Comparison of ENCODE assay signal across 8 cellular contexts in genomic region chr12:107318554-107318803, GRCh38.
DNase-seq lines count a peak whose midpoint lies in the region; TF ChIP-seq lines count a peak whose summit lies in the region.

No MANE protein-coding gene starts in this region.

- H3K4me3 ChIP-seq in A673 (ENCODE audit: low read depth, low read length, poor library complexity, severe bottlenecking) (peak overlapping the region; percentile 61), KMS-11 (IDR thresholded peaks at IDR 0.05; ENCODE audit: insufficient read depth, low read depth, low read length) (no peak overlapping the region), dorsolateral prefrontal cortex (peak overlapping the region in 58 of 59 donors; percentile 31 to 71 (median 53)), mucosa of rectum (ENCODE audit: low read length in 2 of 2) (peak overlapping the region; percentile 45 to 66), OCI-LY7 (ENCODE audit: low read depth, low read length, poor library complexity, severe bottlenecking) (no peak overlapping the region)

- peaks cover 14% of the 10 kb centered on the region for H3K4me1 ChIP-seq in A673 (ENCODE audit: insufficient read depth, low read length, poor library complexity, severe bottlenecking)
- no peaks in the 10 kb centered on the region for H3K4me1 ChIP-seq in KMS-11 (ENCODE audit: low read depth, poor library complexity, severe bottlenecking)
- H3K4me1 ChIP-seq in mucosa of rectum (ENCODE audit: control insufficient read depth in 2 of 2, insufficient read depth in 2 of 2, low read length in 2 of 2) = peaks cover 13 to 19% of the 10 kb centered on the region in 2 donors
- H3K4me1 ChIP-seq in OCI-LY7 (ENCODE audit: insufficient read depth, low read length, poor library complexity, severe bottlenecking) = no peaks in the 10 kb centered on the region

- H2AFZ ChIP-seq in KMS-11 (ENCODE audit: low read depth) (no peak overlapping the region; the same call in 1 of the 2 replicates), OCI-LY7 (ENCODE audit: low read length) (no peak overlapping the region)

- CTCF ChIA-PET in A673 (lab: Charles Lee) = interaction anchor here (0.6 to 1.0 kb wide), 2 partner anchors 84 to 230 kb away, joined by 5 to 6 read pairs; no protein-coding TSS in a partner anchor
- CTCF ChIA-PET in OCI-LY7 (lab: Charles Lee; ENCODE audit: unreplicated experiment) = no interaction called here

- H3K9ac ChIP-seq in KMS-11 (no peak overlapping the region), mucosa of rectum (ENCODE audit: low read depth in 1 of 2, low read length in 2 of 2) (no peak overlapping the region)

- no peaks in the 10 kb centered on the region for H3K36me3 ChIP-seq in A673 (ENCODE audit: insufficient read depth, low read length, poor library complexity, severe bottlenecking)
- H3K36me3 ChIP-seq in KMS-11 (ENCODE audit: insufficient read depth) = no peaks in the 10 kb centered on the region
- H3K36me3 ChIP-seq in mucosa of rectum (ENCODE audit: control insufficient read depth in 2 of 2, insufficient read depth in 2 of 2, low read length in 2 of 2) = no peaks in the 10 kb centered on the region
- H3K36me3 ChIP-seq in OCI-LY7 (ENCODE audit: insufficient read depth, low read length) = no peaks in the 10 kb centered on the region

- intact Hi-C loops in A673 (cut with micrococcal nuclease; ENCODE audit: unreplicated experiment) = loop anchor here (2.0 to 5.0 kb wide), 5 partner anchors 82 to 289 kb away; no protein-coding TSS in a partner anchor
- intact Hi-C loops in dorsolateral prefrontal cortex (cut with DNase I) = no loop called here
- intact Hi-C loops in OCI-LY7 (cut with micrococcal nuclease; ENCODE audit: unreplicated experiment) = no loop called here

- DNase-seq in A673 (ENCODE audit: low spot score) (no peak), dorsolateral prefrontal cortex (peak in 1 of 10 donors; percentile 4), RKO (ENCODE audit: low spot score) (no peak), OCI-LY7 (ENCODE audit: low spot score) (no peak), NCI-H1930 (lab: John Stamatoyannopoulos, UW) (no peak), dedifferentiated amniotic fluid mesenchymal stem cell (ENCODE audit: extremely low spot score) (no peak)

- POLR2A ChIA-PET in A673 (lab: Charles Lee; ENCODE audit: low non-redundant PET) (interaction anchor here (0.6 kb wide), 1 partner anchor 49 kb away, joined by 3 read pairs; no protein-coding TSS in a partner anchor), OCI-LY7 (lab: Charles Lee) (no interaction called here)

- H4K20me1 ChIP-seq in KMS-11 (ENCODE audit: insufficient read depth) (no peaks in the 10 kb centered on the region), OCI-LY7 (ENCODE audit: insufficient read depth, low read length) (no peaks in the 10 kb centered on the region)

- H3K4me2 ChIP-seq in KMS-11 (peak overlapping the region; percentile 13; the same call in 1 of the 2 replicates), OCI-LY7 (ENCODE audit: low read length) (no peak overlapping the region)

- no peaks in the 10 kb centered on the region for H3K9me2 ChIP-seq in OCI-LY7 (ENCODE audit: insufficient read depth, low read length)

- TF ChIP-seq CTCF in A673 (conservative IDR thresholded peaks at IDR 0.05; ENCODE audit: low read depth, low read length) (no peak), KMS-11 (conservative IDR thresholded peaks at IDR 0.05; ENCODE audit: low read depth, low read length) (no peak), dorsolateral prefrontal cortex (IDR thresholded peaks at IDR 0.05 in 54 of 56, conservative IDR thresholded peaks at IDR 0.05 in 2 of 56; ENCODE audit: low read depth in 1 of 56, partially characterized antibody in 56 of 56) (no peak), OCI-LY7 (conservative IDR thresholded peaks at IDR 0.05; ENCODE audit: low read length) (no peak)

- H3K79me2 ChIP-seq in KMS-11 (ENCODE audit: insufficient read depth, low read depth) (no peaks in the 10 kb centered on the region), OCI-LY7 (ENCODE audit: insufficient read depth, low read depth, low read length) (no peaks in the 10 kb centered on the region)

- no TSS peak for BruUV-seq in A673 (replicated peaks; lab: Mats Ljungman, UMichigan)
- no TSS peak for BruUV-seq in OCI-LY7 (replicated peaks; lab: Mats Ljungman, UMichigan)

- H3K27me3 ChIP-seq in A673 (replicated peaks; ENCODE audit: insufficient read depth, low read depth, low read length, poor library complexity) = peaks cover 43% of the 10 kb centered on the region
- no peaks in the 10 kb centered on the region for H3K27me3 ChIP-seq in KMS-11 (ENCODE audit: insufficient read depth, low read depth)
- H3K27me3 ChIP-seq in dorsolateral prefrontal cortex = peaks cover 0 to 92% (median 50%) of the 10 kb centered on the region in 45 donors
- peaks cover 35 to 47% of the 10 kb centered on the region in 2 donors for H3K27me3 ChIP-seq in mucosa of rectum (ENCODE audit: control insufficient read depth in 2 of 2, insufficient read depth in 2 of 2, low read length in 2 of 2)

- H3K9me3 ChIP-seq in A673 (ENCODE audit: low read depth, low read length, poor library complexity, severe bottlenecking) = no peaks in the 10 kb centered on the region
- H3K9me3 ChIP-seq in mucosa of rectum (ENCODE audit: control insufficient read depth in 2 of 2, low read length in 2 of 2) = no peaks in the 10 kb centered on the region
- no peaks in the 10 kb centered on the region for H3K9me3 ChIP-seq in OCI-LY7 (ENCODE audit: low read length)

- no peak overlapping the region for H3K27ac ChIP-seq in A673 (ENCODE audit: low read depth, low read length, poor library complexity, severe bottlenecking)
- H3K27ac ChIP-seq in KMS-11 = no peak overlapping the region
- H3K27ac ChIP-seq in dorsolateral prefrontal cortex = peak overlapping the region in 1 of 59 donors; percentile 0
- no peak overlapping the region for H3K27ac ChIP-seq in mucosa of rectum (ENCODE audit: low read depth in 2 of 2, low read length in 2 of 2)
- no peak overlapping the region for H3K27ac ChIP-seq in OCI-LY7 (ENCODE audit: low read depth, low read length, poor library complexity, severe bottlenecking)

Comparison
In these comparisons a context has a peak if more than half of its experiments do, and no peak if none do; other contexts are left out.
1. H3K4me3 ChIP-seq: peak in A673 (single experiment), dorsolateral prefrontal cortex (58 of 59) and mucosa of rectum (2 of 2); none in KMS-11 (single experiment) and OCI-LY7 (single experiment).